Comparison of ENCODE assay signal across 9 cellular contexts in genomic region chr5:73792687-73793320, GRCh38.
DNase-seq lines count a peak whose midpoint lies in the region; ATAC-seq and TF ChIP-seq lines count a peak whose summit lies in the region.
"Had no signal": no experiment of that assay in that cellular context is flagged by ENCODE, and none has a peak within 500 bp of the region (broad histone marks: within the 10 kb centered on the region; RNA-seq: fewer than 3 reads in every experiment).

No MANE protein-coding gene starts in this region.

- intact Hi-C loops in CD14-positive monocyte (cut with micrococcal nuclease) (loop anchor here (2.0 to 5.0 kb wide), 2 partner anchors 201 to 202 kb away; no protein-coding TSS in a partner anchor), ascending aorta (cut with DNase I) (loop anchor here (1.0 to 10.0 kb wide), 2 partner anchors 202 to 852 kb away; partner anchors contain the start of gene ENC1)

- no peaks in the 10 kb centered on the region for H3F3A ChIP-seq in smooth muscle cell (ENCODE audit: low read depth)

- H3K36me3 Mint-ChIP-seq in CD14-positive monocyte = no peaks in the 10 kb centered on the region
- H3K36me3 Mint-ChIP-seq: IgD-negative memory B cell had no signal

- H3K27ac ChIP-seq in ascending aorta = no peak overlapping the region
- H3K27ac ChIP-seq in smooth muscle cell (ENCODE audit: low read depth) = no peak overlapping the region

- no peak overlapping the region for H3K4me2 ChIP-seq in smooth muscle cell

- H3K4me1 ChIP-seq in ascending aorta (peaks cover 0 to 5% of the 10 kb centered on the region in 2 donors), smooth muscle cell (ENCODE audit: low read depth) (no peaks in the 10 kb centered on the region)

- peak; percentile 64 for DNase-seq in CD14-positive monocyte (ENCODE audit: low spot score)
- DNase-seq in GM19240 (ENCODE audit: insufficient read length, low spot score) = peak; percentile 14
- peak; percentile 81 for DNase-seq in NAMALWA (ENCODE audit: low spot score)
- peak; percentile 9 to 68 (median 32) for DNase-seq in T-helper 2 cell
- peak in 1 of 2 donors; percentile 85 for DNase-seq in ascending aorta (ENCODE audit: low spot score in 2 of 2)
- DNase-seq in hypothalamus (lab: John Stamatoyannopoulos, UW) = peak in 47 of 51 donors; percentile 1 to 82 (median 36)
- peak; percentile 13 for DNase-seq in smooth muscle cell (lab: John Stamatoyannopoulos, UW; ENCODE audit: unreplicated experiment)

- peak; percentile 90 for TF ChIP-seq CTCF in CD14-positive monocyte (IDR thresholded peaks at IDR 0.05)
- TF ChIP-seq CTCF in ascending aorta (IDR thresholded peaks at IDR 0.05) = peak; percentile 89 to 96 (median 95)
- TF ChIP-seq CTCF in smooth muscle cell (IDR thresholded peaks at IDR 0.05; ENCODE audit: borderline replicate concordance, insufficient read depth, poor library complexity, severe bottlenecking) = peak; percentile 96

- no peaks in the 10 kb centered on the region for H3K79me2 ChIP-seq in smooth muscle cell (ENCODE audit: low read depth)

- H3K9me3 ChIP-seq in ascending aorta (no peaks in the 10 kb centered on the region), smooth muscle cell (replicated peaks; ENCODE audit: low read depth) (no peaks in the 10 kb centered on the region)

- H3K4me3 ChIP-seq in ascending aorta (no peak overlapping the region), smooth muscle cell (no peak overlapping the region)

- H3K36me3 ChIP-seq in ascending aorta (peaks cover 0 to 6% of the 10 kb centered on the region in 2 donors), smooth muscle cell (ENCODE audit: low read depth) (no peaks in the 10 kb centered on the region)

- H3K9ac ChIP-seq in smooth muscle cell (ENCODE audit: low read depth) = no peak overlapping the region

- no peaks in the 10 kb centered on the region for H3K9me3 Mint-ChIP-seq in CD14-positive monocyte

- no peak for ATAC-seq in GM21381 (IDR thresholded peaks at IDR 0.05; ENCODE audit: unreplicated experiment)

- H3K27me3 ChIP-seq in ascending aorta (no peaks in the 10 kb centered on the region), smooth muscle cell (ENCODE audit: low read depth) (peaks cover 7% of the 10 kb centered on the region)

- no peak overlapping the region for H2AFZ ChIP-seq in smooth muscle cell (ENCODE audit: low read depth)

- no peak overlapping the region for H3K27ac Mint-ChIP-seq in CD14-positive monocyte
- H3K27ac Mint-ChIP-seq: IgD-negative memory B cell had no signal

- H3K4me1 Mint-ChIP-seq in CD14-positive monocyte = peaks cover 19% of the 10 kb centered on the region

- H3K4me3 Mint-ChIP-seq in CD14-positive monocyte = no peak overlapping the region
- H3K4me3 Mint-ChIP-seq: IgD-negative memory B cell had no signal

- no peaks in the 10 kb centered on the region for H3K27me3 Mint-ChIP-seq in CD14-positive monocyte (ENCODE audit: low read depth in 3 of 3)

- WGBS in smooth muscle cell (ENCODE audit: low lambda C conversion rate) = 0% methylated on average over 2 of the region's 2 CpGs

- H4K20me1 ChIP-seq in smooth muscle cell (ENCODE audit: low read depth) = no peaks in the 10 kb centered on the region
